8 cellular contexts compared by ENCODE assay signal in the genomic region with DNA sequence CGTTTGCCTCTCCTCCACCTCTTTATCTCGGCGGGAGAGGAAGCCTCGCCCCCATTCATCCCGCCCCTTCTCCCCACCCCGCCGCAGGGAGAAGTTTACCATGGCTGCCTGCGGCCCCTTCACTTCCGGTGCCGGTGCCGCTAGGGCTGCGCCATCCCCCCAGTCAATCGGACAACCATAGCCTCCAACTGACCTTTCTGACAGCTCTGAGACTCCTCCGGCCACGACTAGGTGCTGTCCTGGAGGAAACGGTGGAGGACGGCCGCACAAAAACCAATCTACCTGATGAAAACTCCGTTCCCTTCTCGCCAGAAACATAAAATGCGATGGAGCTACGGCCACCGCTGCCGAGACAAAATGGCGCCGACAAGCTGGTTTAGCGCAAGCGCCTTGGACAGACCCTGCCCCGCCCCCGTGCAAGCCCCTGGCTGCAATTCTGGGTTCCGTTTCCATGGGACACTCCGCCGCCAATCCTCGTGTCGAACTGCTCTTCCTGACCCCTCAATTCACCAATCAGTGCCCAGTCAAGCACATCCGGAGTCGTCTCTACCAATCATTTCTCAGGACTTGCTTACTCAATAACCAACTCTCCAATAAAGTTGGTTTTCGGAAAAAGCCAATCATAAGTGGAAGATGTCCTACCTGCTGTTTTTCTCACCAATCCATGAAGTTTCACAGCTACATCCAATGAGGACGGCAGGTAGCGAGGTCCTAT. TPM values are rescaled to one million over a fixed set of nuclear protein-coding genes. Genes with fewer than 3 reads are reported as not detected.
A peak's percentile ranks its signal among the peaks of the same experiment; 100 is the strongest.
DNase-seq lines count a peak whose midpoint lies in the region; ATAC-seq, FAIRE-seq and TF ChIP-seq lines count a peak whose summit lies in the region.

No MANE protein-coding gene starts in this region.

- H3K4me3 ChIP-seq in Loucy (ENCODE audit: low read length, poor library complexity, severe bottlenecking) (peak overlapping the region; percentile 90), RWPE2 (ENCODE audit: severe bottlenecking) (peak overlapping the region; percentile 82), foreskin fibroblast (ENCODE audit: low read depth in 1 of 2, low read length in 2 of 2) (peak overlapping the region; percentile 95 to 97), stomach smooth muscle (ENCODE audit: low read length in 2 of 2) (peak overlapping the region; percentile 96 to 99)

- TF ChIP-seq POLR2A in H54 (IDR thresholded peaks at IDR 0.05; ENCODE audit: low read depth, low read length): peak; percentile 57

- peak overlapping the region; percentile 81 for H2AFZ ChIP-seq in Loucy (ENCODE audit: low read length)

- no peaks in the 10 kb centered on the region for H3K9me2 ChIP-seq in Loucy (replicated peaks; ENCODE audit: low read depth, low read length)

- H3K9ac ChIP-seq in Loucy (ENCODE audit: low read depth, low read length, poor library complexity, severe bottlenecking) (peak overlapping the region; percentile 81), stomach smooth muscle (ENCODE audit: low read length in 2 of 2) (peak overlapping the region; percentile 86 to 97)

- peak overlapping the region; percentile 96 for H3K4me2 ChIP-seq in Loucy (ENCODE audit: low read depth, low read length, poor library complexity, severe bottlenecking)

- peaks cover 22% of the 10 kb centered on the region for H3K4me1 Mint-ChIP-seq in neural crest cell

- H3K27me3 ChIP-seq in Loucy (ENCODE audit: insufficient read depth, low read length, poor library complexity, severe bottlenecking) (no peaks in the 10 kb centered on the region), RWPE2 (ENCODE audit: insufficient read depth, poor library complexity, severe bottlenecking) (no peaks in the 10 kb centered on the region), stomach smooth muscle (ENCODE audit: control insufficient read depth in 1 of 2, insufficient read depth in 2 of 2, low read length in 2 of 2) (no peaks in the 10 kb centered on the region)

- no peaks in the 10 kb centered on the region for H3F3A ChIP-seq in Loucy (ENCODE audit: low read depth)

- DNase-seq in ELR (ENCODE audit: low read depth) (peak; percentile 100), H54 (ENCODE audit: insufficient read length, low spot score) (peak; percentile 78), RWPE2 (ENCODE audit: low spot score) (peak; percentile 100), foreskin fibroblast (peak; percentile 100), neural crest cell (ENCODE audit: low read depth, low spot score) (peak; percentile 92)
- DNase-seq in activated effector memory CD4-positive, alpha-beta T cell treated with anti-CD3 and anti-CD28 coated beads, Interleukin-2, amount 50 U/mL, for 16 hours: peak; percentile 100

- TF ChIP-seq CTCF in Loucy (conservative IDR thresholded peaks at IDR 0.05; ENCODE audit: low read length): no peak
- TF ChIP-seq CTCF in RWPE2 (IDR thresholded peaks at IDR 0.05; ENCODE audit: poor library complexity, severe bottlenecking): peak; percentile 6
- no peak for TF ChIP-seq CTCF in foreskin fibroblast (IDR thresholded peaks at IDR 0.05; ENCODE audit: low read depth, low read length)
- no peak for TF ChIP-seq CTCF in neural crest cell (conservative IDR thresholded peaks at IDR 0.05)

- no peaks in the 10 kb centered on the region for H3K27me3 Mint-ChIP-seq in neural crest cell (ENCODE audit: low read depth)

- peak; percentile 89 for ATAC-seq in RWPE2 (ENCODE audit: low read depth)

- peaks cover 83% of the 10 kb centered on the region for H3K79me2 ChIP-seq in Loucy (ENCODE audit: insufficient read depth, low read length)

- H4K20me1 ChIP-seq in Loucy (ENCODE audit: insufficient read depth, low read length, poor library complexity, severe bottlenecking): peaks cover 64% of the 10 kb centered on the region

- H3K4me1 ChIP-seq in Loucy (ENCODE audit: insufficient read depth, low read length, poor library complexity, severe bottlenecking) (peaks cover 42% of the 10 kb centered on the region), RWPE2 (ENCODE audit: insufficient read depth, poor library complexity, severe bottlenecking) (peaks cover 11% of the 10 kb centered on the region), stomach smooth muscle (ENCODE audit: control insufficient read depth, insufficient read depth, low read length) (peaks cover 2% of the 10 kb centered on the region)

- H3K9me3 ChIP-seq in Loucy (ENCODE audit: insufficient read depth, low read depth, low read length) (no peaks in the 10 kb centered on the region), RWPE2 (ENCODE audit: severe bottlenecking) (no peaks in the 10 kb centered on the region), stomach smooth muscle (ENCODE audit: control insufficient read depth in 2 of 2, low read length in 2 of 2) (no peaks in the 10 kb centered on the region)

- H3K27ac ChIP-seq in RWPE2 (ENCODE audit: poor library complexity, severe bottlenecking) (peak overlapping the region; percentile 85), stomach smooth muscle (ENCODE audit: low read length) (peak overlapping the region; percentile 95)

- H3K27ac Mint-ChIP-seq in neural crest cell (ENCODE audit: unreplicated experiment): no peak overlapping the region

- no peak overlapping the region for H3K4me3 Mint-ChIP-seq in neural crest cell

- H3K36me3 ChIP-seq in Loucy (ENCODE audit: insufficient read depth, low read length) (peaks cover 9% of the 10 kb centered on the region; the same call in 1 of the 2 replicates), RWPE2 (ENCODE audit: low read depth) (peaks cover 61% of the 10 kb centered on the region), stomach smooth muscle (ENCODE audit: control insufficient read depth in 2 of 2, insufficient read depth in 2 of 2, low read length in 2 of 2) (peaks cover 3 to 11% of the 10 kb centered on the region in 2 donors)

- no peaks in the 10 kb centered on the region for H3K9me3 Mint-ChIP-seq in neural crest cell

- peaks cover 2% of the 10 kb centered on the region for H3K36me3 Mint-ChIP-seq in neural crest cell (ENCODE audit: low read depth)

- peak; percentile 99 for FAIRE-seq in H54 (lab: Jason Lieb, UNC)

RNA-seq across cellular contexts. Expression of a gene that starts 0.4 kb away (rescaled TPM):
- total RNA-seq in neural crest cell: 28.7 and 30.5 TPM in 2 replicates

RNA-seq across cellular contexts. Expression of a gene that starts 53.3 kb away (rescaled TPM):
- total RNA-seq in neural crest cell: 222 TPM in 2 replicates

Comparison
In these comparisons a context has a peak if more than half of its experiments do, and no peak if none do; other contexts are left out.
1. Peak in every context shown above with its lines: DNase-seq, ATAC-seq, H3K4me3 ChIP-seq and H3K27ac ChIP-seq.